ENCODE assay signal across 8 cellular contexts in genomic region chr16:58000706-58001676, GRCh38. TPM values are rescaled to one million over a fixed set of nuclear protein-coding genes. Genes with fewer than 3 reads are reported as not detected.
DNase-seq lines count a peak whose midpoint lies in the region; ATAC-seq and TF ChIP-seq lines count a peak whose summit lies in the region.

Gene USB1, plus strand, starts transcription at chr16:58001407. Its CDS starts 77 bp downstream, at chr16:58001484.

- in situ Hi-C loops in GM18951 (cut with MboI; ENCODE audit: low sequenced_read_pairs, unreplicated experiment), result loop anchor here (25.0 kb wide), 2 partner anchors 286 to 486 kb away; partner anchors contain the start of gene PRSS54

- H3K9me3 ChIP-seq in BE2C (no peaks in the 10 kb centered on the region), duodenal mucosa (ENCODE audit: control insufficient read depth in 1 of 2, low read length in 2 of 2) (no peaks in the 10 kb centered on the region), lower lobe of right lung (no peaks in the 10 kb centered on the region)

- H3K27ac ChIP-seq in duodenal mucosa (ENCODE audit: low read depth, low read length) (peak within 1 kb of the TSS; percentile 70), lower lobe of right lung (peak within 1 kb of the TSS; percentile 95)

- H3K4me1 ChIP-seq in BE2C (no peaks in the 10 kb centered on the region; the same call in 1 of the 2 replicates), duodenal mucosa (ENCODE audit: control insufficient read depth in 1 of 2, insufficient read depth in 2 of 2, low read length in 2 of 2) (peaks cover 16 to 23% of the 10 kb centered on the region in 2 donors), lower lobe of right lung (peaks cover 29% of the 10 kb centered on the region)

- ATAC-seq in HG03175 (IDR thresholded peaks at IDR 0.05; ENCODE audit: unreplicated experiment), result peak; percentile 86
- peak; percentile 94 for ATAC-seq in lower lobe of right lung

- peak within 1 kb of the TSS; percentile 75 to 80 for H3K9ac ChIP-seq in duodenal mucosa (ENCODE audit: low read depth in 1 of 2, low read length in 2 of 2)

- H3K4me3 ChIP-seq in BE2C (ENCODE audit: low read depth, low read length) (peak within 1 kb of the TSS; percentile 75), duodenal mucosa (ENCODE audit: low read depth in 1 of 2, low read length in 2 of 2) (peak within 1 kb of the TSS; percentile 92 to 93), lower lobe of right lung (peak within 1 kb of the TSS; percentile 89)

- peak; percentile 92 for TF ChIP-seq POLR2A in GM18951 (IDR thresholded peaks at IDR 0.05; ENCODE audit: extremely low read depth, insufficient read depth, insufficient read length)

- intact Hi-C loops in lower lobe of right lung (cut with DNase I), result no loop called here

- H3K36me3 ChIP-seq in BE2C (0 out of 2 replicates have a peak, but pooled peaks cover 3% of the 10 kb centered on the region), duodenal mucosa (ENCODE audit: control insufficient read depth in 1 of 2, insufficient read depth in 2 of 2, low read length in 2 of 2) (peaks cover 8 to 29% of the 10 kb centered on the region in 2 donors), lower lobe of right lung (peaks cover 49% of the 10 kb centered on the region)

- DNase-seq in BE2C (peak; percentile 92), NCI-H526 (lab: John Stamatoyannopoulos, UW) (peak; percentile 16 to 72), lower lobe of right lung (peak; percentile 91)
- peak; percentile 65 to 76 for DNase-seq in activated CD4-positive, alpha-beta T cell treated with anti-CD3 and anti-CD28 coated beads, Interleukin-2, amount 50 U/mL, for 24 hours (ENCODE audit: low read depth in 1 of 2, low spot score in 1 of 2)
- peak; percentile 70 to 80 (median 76) for DNase-seq in stimulated activated CD4-positive, alpha-beta T cell treated with anti-CD3 and anti-CD28 coated beads, TNF-alpha, amount 100 ng/mL, for 4 hours (ENCODE audit: low read depth in 3 of 3)

- TF ChIP-seq CTCF in BE2C (IDR thresholded peaks at IDR 0.05; ENCODE audit: low read depth, low read length) (peak; percentile 59), lower lobe of right lung (IDR thresholded peaks at IDR 0.05) (peak; percentile 70)

- H3K27me3 ChIP-seq in BE2C, result no peaks in the 10 kb centered on the region
- H3K27me3 ChIP-seq in duodenal mucosa (ENCODE audit: control insufficient read depth in 1 of 2, insufficient read depth in 2 of 2, low read length in 2 of 2), result no peaks in the 10 kb centered on the region
- H3K27me3 ChIP-seq in lower lobe of right lung (ENCODE audit: low read depth), result no peaks in the 10 kb centered on the region

RNA-seq across cellular contexts. Expression of gene USB1, which starts in this region (rescaled TPM):
- polyA plus RNA-seq in BE2C (2012; ENCODE audit: insufficient read depth, insufficient read length, low read depth), result 40.6 TPM
- 39.9 TPM for total RNA-seq in lower lobe of right lung

Comparison
In these comparisons a context has a peak if more than half of its experiments do, and no peak if none do; other contexts are left out.
1. Peak in every context shown above with its lines: DNase-seq, ATAC-seq, H3K4me3 ChIP-seq and H3K27ac ChIP-seq.